Comparison of ENCODE assay signal across 11 cellular contexts in genomic region chr17:1783271-1783670, GRCh38. TPM values are rescaled to one million over a fixed set of nuclear protein-coding genes. Genes with fewer than 3 reads are reported as not detected.
DNase-seq lines count a peak whose midpoint lies in the region; ATAC-seq, FAIRE-seq and TF ChIP-seq lines count a peak whose summit lies in the region.
"Had no signal": no experiment of that assay in that cellular context is flagged by ENCODE, and none has a peak within 500 bp of the region (broad histone marks: within the 10 kb centered on the region; RNA-seq: fewer than 3 reads in every experiment).

No MANE protein-coding gene starts in this region.

- no peak for DNase-seq in stimulated activated naive CD8-positive, alpha-beta T cell treated with anti-CD3 and anti-CD28 coated beads, Interleukin-15, amount 100 ng/mL, for 72 hours
- DNase-seq in stimulated activated naive CD8-positive, alpha-beta T cell treated with anti-CD3 and anti-CD28 coated beads, Interleukin-15, Interleukin-2, amounts not matched to agents 100 U/mL and 50 U/mL, for 24 hours, result no peak
- DNase-seq in fibroblast of the aortic adventitia (ENCODE audit: low read depth), result peak; percentile 53
- DNase-seq in osteoblast (ENCODE audit: insufficient read length, low spot score, missing footprints), result peak; percentile 49
- no peak for DNase-seq in HTR-8/SVneo (ENCODE audit: insufficient read length, low spot score)
- DNase-seq in MM.1S, result no peak
- DNase-seq: activated CD4-positive, alpha-beta T cell treated with anti-CD3 and anti-CD28 coated beads, Interleukin-2, amount 50 U/mL, for 4 hours; cortex of kidney had no signal

- H4K20me1 ChIP-seq in osteoblast (ENCODE audit: insufficient read depth, low read length) (peaks cover 3% of the 10 kb centered on the region), MM.1S (ENCODE audit: insufficient read depth, low read length) (no peaks in the 10 kb centered on the region)

- peaks cover 15% of the 10 kb centered on the region for H3K36me3 ChIP-seq in osteoblast (ENCODE audit: insufficient read depth, low read length)
- no peaks in the 10 kb centered on the region; the same call in 1 of the 2 replicates for H3K36me3 ChIP-seq in MM.1S (replicated peaks; ENCODE audit: insufficient read depth, low read length)

- H3K4me3 Mint-ChIP-seq in stimulated activated naive CD8-positive, alpha-beta T cell treated with anti-CD3 and anti-CD28 coated beads, Interleukin-15, amount 100 ng/mL, for 72 hours, result no peak overlapping the region

- TF ChIP-seq CTCF in fibroblast of the aortic adventitia (IDR thresholded peaks at IDR 0.05; ENCODE audit: insufficient read depth, low read length) (no peak), osteoblast (IDR thresholded peaks at IDR 0.05; ENCODE audit: extremely low read depth, low read depth, low read length) (no peak), MM.1S (IDR thresholded peaks at IDR 0.05; ENCODE audit: low read length) (no peak)

- no peaks in the 10 kb centered on the region for H3K79me2 ChIP-seq in osteoblast (ENCODE audit: insufficient read depth, low read length)
- no peaks in the 10 kb centered on the region for H3K79me2 ChIP-seq in MM.1S (ENCODE audit: low read length)

- no peaks in the 10 kb centered on the region for H3K27me3 ChIP-seq in osteoblast (ENCODE audit: insufficient read depth, low read length)
- no peaks in the 10 kb centered on the region for H3K27me3 ChIP-seq in MM.1S (replicated peaks; ENCODE audit: insufficient read depth, low read length)

- H3K27ac ChIP-seq in osteoblast (ENCODE audit: low read depth, low read length), result peak overlapping the region; percentile 75
- no peak overlapping the region for H3K27ac ChIP-seq in MM.1S (ENCODE audit: low read length)
- H3K27ac ChIP-seq: C4-2B had no signal

- H3K4me1 Mint-ChIP-seq in stimulated activated naive CD8-positive, alpha-beta T cell treated with anti-CD3 and anti-CD28 coated beads, Interleukin-15, amount 100 ng/mL, for 72 hours, result no peaks in the 10 kb centered on the region

- H3K27me3 Mint-ChIP-seq in stimulated activated naive CD8-positive, alpha-beta T cell treated with anti-CD3 and anti-CD28 coated beads, Interleukin-15, amount 100 ng/mL, for 72 hours, result no peaks in the 10 kb centered on the region

- no peak overlapping the region for H3K4me3 ChIP-seq in fibroblast of the aortic adventitia (ENCODE audit: low read depth, low read length)
- peak overlapping the region; percentile 6 for H3K4me3 ChIP-seq in osteoblast (ENCODE audit: insufficient read depth, low read length)
- no peak overlapping the region for H3K4me3 ChIP-seq in MM.1S (ENCODE audit: low read length)

- no peak for ATAC-seq in stimulated activated naive CD8-positive, alpha-beta T cell treated with anti-CD3 and anti-CD28 coated beads, Interleukin-15, amount 100 ng/mL, for 72 hours
- ATAC-seq in stimulated activated naive CD8-positive, alpha-beta T cell treated with anti-CD3 and anti-CD28 coated beads, Interleukin-15, Interleukin-2, amounts not matched to agents 100 U/mL and 50 U/mL, for 24 hours, result no peak
- no peak for ATAC-seq in GM18861 (IDR thresholded peaks at IDR 0.05; ENCODE audit: unreplicated experiment)
- no peak for ATAC-seq in GM21528 (IDR thresholded peaks at IDR 0.05; ENCODE audit: low FRiP score, unreplicated experiment)

- no peak for FAIRE-seq in HTR-8/SVneo (lab: Jason Lieb, UNC)

- H3F3A ChIP-seq in MM.1S (ENCODE audit: insufficient read depth, low read length), result no peaks in the 10 kb centered on the region

- no peak overlapping the region for H3K9ac ChIP-seq in MM.1S (ENCODE audit: low read length)

- no peaks in the 10 kb centered on the region for H3K9me3 Mint-ChIP-seq in stimulated activated naive CD8-positive, alpha-beta T cell treated with anti-CD3 and anti-CD28 coated beads, Interleukin-15, amount 100 ng/mL, for 72 hours

- no peaks in the 10 kb centered on the region for H3K9me3 ChIP-seq in osteoblast (ENCODE audit: low read depth, low read length)
- H3K9me3 ChIP-seq in MM.1S (replicated peaks; ENCODE audit: insufficient read depth, low read length), result no peaks in the 10 kb centered on the region

- H3K4me1 ChIP-seq in osteoblast (ENCODE audit: insufficient read depth, low read length), result peaks cover 48% of the 10 kb centered on the region
- H3K4me1 ChIP-seq in MM.1S (ENCODE audit: low read length), result no peaks in the 10 kb centered on the region

- H3K4me2 ChIP-seq in osteoblast (ENCODE audit: insufficient read depth, low read length) (peak overlapping the region; percentile 12), MM.1S (ENCODE audit: low read depth, low read length) (no peak overlapping the region)

- peak overlapping the region; percentile 33 to 42 for H3K27ac Mint-ChIP-seq in stimulated activated naive CD8-positive, alpha-beta T cell treated with anti-CD3 and anti-CD28 coated beads, Interleukin-15, amount 100 ng/mL, for 72 hours

- H2AFZ ChIP-seq in osteoblast (ENCODE audit: low read length) (peak overlapping the region; percentile 0), MM.1S (ENCODE audit: low read length) (no peak overlapping the region)

- no peaks in the 10 kb centered on the region for H3K9me2 ChIP-seq in MM.1S (replicated peaks; ENCODE audit: insufficient read depth, low read length)

RNA-seq across cellular contexts. Expression of gene SERPINF1, which starts 21.4 kb away (rescaled TPM):
- total RNA-seq in fibroblast of the aortic adventitia (ENCODE audit: low replicate concordance) (161 and 450 TPM in 2 replicates), osteoblast (309 and 314 TPM in 2 replicates)

RNA-seq across cellular contexts. Expression of gene SERPINF2, which starts 40.6 kb away (rescaled TPM):
- total RNA-seq in fibroblast of the aortic adventitia (ENCODE audit: low replicate concordance) (0.18 and 1.3 TPM in 2 replicates), osteoblast (under 0.01 TPM in 1 of 2 replicates, not detected in the other)

RNA-seq across cellular contexts. Expression of gene SMYD4, which starts 46.4 kb away (rescaled TPM):
- total RNA-seq in fibroblast of the aortic adventitia (ENCODE audit: low replicate concordance), result 7.4 and 10.7 TPM in 2 replicates
- total RNA-seq in osteoblast, result 10.1 and 10.6 TPM in 2 replicates

RNA-seq across cellular contexts. Expression of gene RPA1, which starts 46.5 kb away (rescaled TPM):
- total RNA-seq in fibroblast of the aortic adventitia (ENCODE audit: low replicate concordance), result 19.3 and 41.2 TPM in 2 replicates
- 14.1 and 14.8 TPM in 2 replicates for total RNA-seq in osteoblast

RNA-seq across cellular contexts. Expression of gene WDR81, which starts 58.8 kb away (rescaled TPM):
- total RNA-seq in fibroblast of the aortic adventitia (ENCODE audit: low replicate concordance), result 27.7 and 39.6 TPM in 2 replicates
- total RNA-seq in osteoblast, result 47.7 and 47.8 TPM in 2 replicates

Comparison
In these comparisons a context has a peak if more than half of its experiments do, and no peak if none do; other contexts are left out.
1. DNase-seq: peak in fibroblast of the aortic adventitia (single experiment) and osteoblast (single experiment); none in stimulated activated naive CD8-positive, alpha-beta T cell treated with anti-CD3 and anti-CD28 coated beads, Interleukin-15, amount 100 ng/mL, for 72 hours (0 of 2), stimulated activated naive CD8-positive, alpha-beta T cell treated with anti-CD3 and anti-CD28 coated beads, Interleukin-15, Interleukin-2, amounts not matched to agents 100 U/mL and 50 U/mL, for 24 hours (single experiment), HTR-8/SVneo (single experiment) and MM.1S (single experiment).